ENCODE assay signal across 1 cellular context in genomic region chr9:94928271-94928670, GRCh38.
TF ChIP-seq lines count a peak whose summit lies in the region.

No MANE protein-coding gene starts in this region.

TF ChIP-seq in GM23338, 12 proteins besides CTCF, POLR2A, EP300 and RAD21 (continued from another document):
- TF ChIP-seq, protein P1, sequence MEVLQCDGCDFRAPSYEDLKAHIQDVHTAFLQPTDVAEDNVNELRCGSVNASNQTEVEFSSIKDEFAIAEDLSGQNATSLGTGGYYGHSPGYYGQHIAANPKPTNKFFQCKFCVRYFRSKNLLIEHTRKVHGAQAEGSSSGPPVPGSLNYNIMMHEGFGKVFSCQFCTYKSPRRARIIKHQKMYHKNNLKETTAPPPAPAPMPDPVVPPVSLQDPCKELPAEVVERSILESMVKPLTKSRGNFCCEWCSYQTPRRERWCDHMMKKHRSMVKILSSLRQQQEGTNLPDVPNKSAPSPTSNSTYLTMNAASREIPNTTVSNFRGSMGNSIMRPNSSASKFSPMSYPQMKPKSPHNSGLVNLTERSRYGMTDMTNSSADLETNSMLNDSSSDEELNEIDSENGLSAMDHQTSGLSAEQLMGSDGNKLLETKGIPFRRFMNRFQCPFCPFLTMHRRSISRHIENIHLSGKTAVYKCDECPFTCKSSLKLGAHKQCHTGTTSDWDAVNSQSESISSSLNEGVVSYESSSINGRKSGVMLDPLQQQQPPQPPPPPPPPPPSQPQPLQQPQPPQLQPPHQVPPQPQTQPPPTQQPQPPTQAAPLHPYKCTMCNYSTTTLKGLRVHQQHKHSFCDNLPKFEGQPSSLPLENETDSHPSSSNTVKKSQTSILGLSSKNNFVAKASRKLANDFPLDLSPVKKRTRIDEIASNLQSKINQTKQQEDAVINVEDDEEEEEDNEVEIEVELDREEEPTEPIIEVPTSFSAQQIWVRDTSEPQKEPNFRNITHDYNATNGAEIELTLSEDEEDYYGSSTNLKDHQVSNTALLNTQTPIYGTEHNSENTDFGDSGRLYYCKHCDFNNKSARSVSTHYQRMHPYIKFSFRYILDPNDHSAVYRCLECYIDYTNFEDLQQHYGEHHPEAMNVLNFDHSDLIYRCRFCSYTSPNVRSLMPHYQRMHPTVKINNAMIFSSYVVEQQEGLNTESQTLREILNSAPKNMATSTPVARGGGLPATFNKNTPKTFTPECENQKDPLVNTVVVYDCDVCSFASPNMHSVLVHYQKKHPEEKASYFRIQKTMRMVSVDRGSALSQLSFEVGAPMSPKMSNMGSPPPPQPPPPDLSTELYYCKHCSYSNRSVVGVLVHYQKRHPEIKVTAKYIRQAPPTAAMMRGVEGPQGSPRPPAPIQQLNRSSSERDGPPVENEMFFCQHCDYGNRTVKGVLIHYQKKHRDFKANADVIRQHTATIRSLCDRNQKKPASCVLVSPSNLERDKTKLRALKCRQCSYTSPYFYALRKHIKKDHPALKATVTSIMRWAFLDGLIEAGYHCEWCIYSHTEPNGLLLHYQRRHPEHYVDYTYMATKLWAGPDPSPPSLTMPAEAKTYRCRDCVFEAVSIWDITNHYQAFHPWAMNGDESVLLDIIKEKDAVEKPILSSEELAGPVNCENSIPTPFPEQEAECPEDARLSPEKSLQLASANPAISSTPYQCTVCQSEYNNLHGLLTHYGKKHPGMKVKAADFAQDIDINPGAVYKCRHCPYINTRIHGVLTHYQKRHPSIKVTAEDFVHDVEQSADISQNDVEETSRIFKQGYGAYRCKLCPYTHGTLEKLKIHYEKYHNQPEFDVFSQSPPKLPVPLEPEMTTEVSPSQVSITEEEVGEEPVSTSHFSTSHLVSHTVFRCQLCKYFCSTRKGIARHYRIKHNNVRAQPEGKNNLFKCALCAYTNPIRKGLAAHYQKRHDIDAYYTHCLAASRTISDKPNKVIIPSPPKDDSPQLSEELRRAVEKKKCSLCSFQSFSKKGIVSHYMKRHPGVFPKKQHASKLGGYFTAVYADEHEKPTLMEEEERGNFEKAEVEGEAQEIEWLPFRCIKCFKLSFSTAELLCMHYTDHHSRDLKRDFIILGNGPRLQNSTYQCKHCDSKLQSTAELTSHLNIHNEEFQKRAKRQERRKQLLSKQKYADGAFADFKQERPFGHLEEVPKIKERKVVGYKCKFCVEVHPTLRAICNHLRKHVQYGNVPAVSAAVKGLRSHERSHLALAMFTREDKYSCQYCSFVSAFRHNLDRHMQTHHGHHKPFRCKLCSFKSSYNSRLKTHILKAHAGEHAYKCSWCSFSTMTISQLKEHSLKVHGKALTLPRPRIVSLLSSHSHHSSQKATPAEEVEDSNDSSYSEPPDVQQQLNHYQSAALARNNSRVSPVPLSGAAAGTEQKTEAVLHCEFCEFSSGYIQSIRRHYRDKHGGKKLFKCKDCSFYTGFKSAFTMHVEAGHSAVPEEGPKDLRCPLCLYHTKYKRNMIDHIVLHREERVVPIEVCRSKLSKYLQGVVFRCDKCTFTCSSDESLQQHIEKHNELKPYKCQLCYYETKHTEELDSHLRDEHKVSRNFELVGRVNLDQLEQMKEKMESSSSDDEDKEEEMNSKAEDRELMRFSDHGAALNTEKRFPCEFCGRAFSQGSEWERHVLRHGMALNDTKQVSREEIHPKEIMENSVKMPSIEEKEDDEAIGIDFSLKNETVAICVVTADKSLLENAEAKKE (CRISPR knock-in tag; IDR thresholded peaks at IDR 0.05), result no peak
- TF ChIP-seq ETS1 (IDR thresholded peaks at IDR 0.05), result no peak
- TF ChIP-seq ZNF114 (CRISPR knock-in tag; IDR thresholded peaks at IDR 0.05), result no peak
